Comparison of ENCODE assay signal across 8 cellular contexts in the genomic region with DNA sequence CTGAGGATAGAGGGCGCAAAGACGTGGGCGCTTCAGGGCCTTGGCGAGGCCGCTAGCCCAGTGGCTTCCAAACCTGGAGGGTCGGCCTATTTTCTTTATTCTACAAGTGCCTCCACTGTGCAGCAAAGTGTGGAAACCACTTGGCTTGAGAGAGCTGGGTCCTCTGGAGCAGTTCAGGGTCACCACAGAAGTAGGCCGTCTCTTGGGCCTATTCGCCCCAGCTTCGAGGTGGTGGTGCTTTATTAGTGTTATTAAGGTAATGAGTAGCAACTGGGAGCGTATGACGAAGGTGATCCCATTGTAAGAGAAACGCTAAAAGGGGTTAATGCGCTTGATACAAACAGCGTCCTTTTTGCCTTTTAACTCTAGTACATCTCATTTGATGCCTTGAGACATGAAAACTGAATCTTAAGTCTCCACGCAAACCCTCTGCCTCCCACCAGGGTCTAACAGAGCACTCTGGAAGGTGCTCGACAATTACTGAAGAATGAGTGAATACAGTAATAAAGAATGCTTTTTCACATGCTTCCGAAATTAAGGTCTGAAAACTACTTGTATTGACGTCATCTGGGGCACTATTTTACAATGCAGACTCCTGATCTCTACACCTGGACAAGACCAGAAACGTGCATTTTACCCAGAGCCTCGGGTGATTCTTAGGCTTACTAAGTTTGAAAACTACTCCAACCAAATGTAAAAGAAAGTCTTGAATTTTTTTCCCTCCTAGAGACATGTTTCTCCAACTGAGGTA. TPM values are rescaled to one million over a fixed set of nuclear protein-coding genes. Genes with fewer than 3 reads are reported as not detected.
DNase-seq lines count a peak whose midpoint lies in the region; ATAC-seq and TF ChIP-seq lines count a peak whose summit lies in the region.

No MANE protein-coding gene starts in this region.

- DNase-seq in CD8-positive, alpha-beta memory T cell = no peak
- DNase-seq in RWPE1 (ENCODE audit: low spot score) (no peak), fibroblast of lung (ENCODE audit: low read depth in 2 of 2) (peak in 1 of 2 donors; percentile 13), progenitor cell of endocrine pancreas (ENCODE audit: low spot score, unreplicated experiment) (no peak), germinal center (ENCODE audit: low spot score) (no peak)
- no peak for DNase-seq in stimulated activated CD4-positive, alpha-beta T cell treated with anti-CD3 and anti-CD28 coated beads, Interleukin-4, amount 100 ng/mL, for 4 hours

- H3K9me3 ChIP-seq in CD8-positive, alpha-beta memory T cell (ENCODE audit: low read length) = no peaks in the 10 kb centered on the region
- no peaks in the 10 kb centered on the region for H3K9me3 ChIP-seq in fibroblast of lung (ENCODE audit: control insufficient read depth, insufficient read depth, low read depth, low read length)

- POLR2A ChIA-PET in CD8-positive, alpha-beta memory T cell (lab: Charles Lee) = interaction anchor here (0.9 kb wide), 1 partner anchor 11 kb away, joined by 3 read pairs; no protein-coding TSS in a partner anchor
- POLR2A ChIA-PET in RWPE1 (lab: Yijun Ruan, JAX; ENCODE audit: low non-redundant PET) = interaction anchor here (0.5 kb wide), 1 partner anchor 9 kb away, joined by 6 read pairs; no protein-coding TSS in a partner anchor

- peak overlapping the region; percentile 29 to 86 (median 68) for H3K27ac Mint-ChIP-seq in CD8-positive, alpha-beta memory T cell
- peak overlapping the region; percentile 83 for H3K27ac Mint-ChIP-seq in progenitor cell of endocrine pancreas

- peak overlapping the region; percentile 82 for H3K4me2 ChIP-seq in fibroblast of lung (ENCODE audit: extremely low read depth, insufficient read depth, low read length)

- CTCF ChIA-PET in CD8-positive, alpha-beta memory T cell (lab: Charles Lee) = interaction anchor here (0.6 to 2.3 kb wide), 3 partner anchors 11 to 170 kb away, joined by 3 to 5 read pairs (median 4); no protein-coding TSS in a partner anchor
- CTCF ChIA-PET in RWPE1 (lab: Yijun Ruan, JAX) = interaction anchor here (0.7 kb wide), 1 partner anchor 161 kb away, joined by 3 read pairs; no protein-coding TSS in a partner anchor

- H3K27ac ChIP-seq in CD8-positive, alpha-beta memory T cell (ENCODE audit: low read depth, low read length) = peak overlapping the region; percentile 21
- H3K27ac ChIP-seq in RWPE1 (peak overlapping the region; percentile 26; the same call in 1 of the 2 replicates), fibroblast of lung (ENCODE audit: insufficient read depth, low read length) (no peak overlapping the region)

- peak overlapping the region; percentile 82 for H2AFZ ChIP-seq in fibroblast of lung (ENCODE audit: low read length)

- no peaks in the 10 kb centered on the region for H3K9me3 Mint-ChIP-seq in CD8-positive, alpha-beta memory T cell
- H3K9me3 Mint-ChIP-seq in progenitor cell of endocrine pancreas (ENCODE audit: low read depth) = no peaks in the 10 kb centered on the region

- H3K27me3 ChIP-seq in CD8-positive, alpha-beta memory T cell (ENCODE audit: insufficient read depth, low read length, poor library complexity, severe bottlenecking) = no peaks in the 10 kb centered on the region
- no peaks in the 10 kb centered on the region for H3K27me3 ChIP-seq in fibroblast of lung (ENCODE audit: control insufficient read depth, insufficient read depth, low read length)

- H3K4me1 ChIP-seq in CD8-positive, alpha-beta memory T cell (ENCODE audit: insufficient read depth, low read length) = peaks cover 28% of the 10 kb centered on the region
- H3K4me1 ChIP-seq in fibroblast of lung (ENCODE audit: control insufficient read depth, extremely low read depth, insufficient read depth, low read length) = peaks cover 4% of the 10 kb centered on the region

- H3K4me3 ChIP-seq in CD8-positive, alpha-beta memory T cell (ENCODE audit: low read length) = peak overlapping the region; percentile 72
- H3K4me3 ChIP-seq in fibroblast of lung (replicated peaks in 1 of 4; ENCODE audit: control extremely low read depth in 1 of 4, insufficient read depth in 1 of 4, low read depth in 3 of 4, low read length in 4 of 4) = peak overlapping the region; percentile 3 to 67 (median 60)

- TF ChIP-seq CTCF in RWPE1 (conservative IDR thresholded peaks at IDR 0.05; ENCODE audit: low read depth) = no peak; the same call in 1 of the 2 replicates
- TF ChIP-seq CTCF in fibroblast of lung (conservative IDR thresholded peaks at IDR 0.05 in 1 of 2, IDR thresholded peaks at IDR 0.05 in 1 of 2; ENCODE audit: low read depth in 1 of 2, low read length in 2 of 2) = no peak
- no peak for TF ChIP-seq CTCF in progenitor cell of endocrine pancreas (IDR thresholded peaks at IDR 0.05; ENCODE audit: unreplicated experiment)

- peaks cover 28 to 56% (median 39%) of the 10 kb centered on the region in 3 donors for H3K4me1 Mint-ChIP-seq in CD8-positive, alpha-beta memory T cell
- H3K4me1 Mint-ChIP-seq in progenitor cell of endocrine pancreas (ENCODE audit: low read depth) = peaks cover 4% of the 10 kb centered on the region

- no peaks in the 10 kb centered on the region for H3K79me2 ChIP-seq in fibroblast of lung (ENCODE audit: control insufficient read depth, insufficient read depth, low read length)

- H3K36me3 ChIP-seq in CD8-positive, alpha-beta memory T cell (ENCODE audit: insufficient read depth, low read length) = no peaks in the 10 kb centered on the region
- no peaks in the 10 kb centered on the region for H3K36me3 ChIP-seq in fibroblast of lung (ENCODE audit: control insufficient read depth, insufficient read depth, low read length)

- peaks cover 0 to 3% (median 0%) of the 10 kb centered on the region in 3 donors for H3K36me3 Mint-ChIP-seq in CD8-positive, alpha-beta memory T cell
- no peaks in the 10 kb centered on the region for H3K36me3 Mint-ChIP-seq in progenitor cell of endocrine pancreas (ENCODE audit: insufficient read depth)

- peaks cover 0 to 1% of the 10 kb centered on the region in 2 donors for H3K27me3 Mint-ChIP-seq in CD8-positive, alpha-beta memory T cell
- H3K27me3 Mint-ChIP-seq in progenitor cell of endocrine pancreas = peaks cover 22% of the 10 kb centered on the region

- H3K4me3 Mint-ChIP-seq in CD8-positive, alpha-beta memory T cell = peak overlapping the region; percentile 76 to 95 (median 83)
- peak overlapping the region; percentile 73 for H3K4me3 Mint-ChIP-seq in progenitor cell of endocrine pancreas (ENCODE audit: low read depth)

- peak; percentile 13 for ATAC-seq in GM21825 (IDR thresholded peaks at IDR 0.05; ENCODE audit: unreplicated experiment)
- ATAC-seq in GM18498 (IDR thresholded peaks at IDR 0.05; ENCODE audit: unreplicated experiment) = no peak

- H4K20me1 ChIP-seq in fibroblast of lung (ENCODE audit: control insufficient read depth, extremely low read depth, insufficient read depth, low read length) = no peaks in the 10 kb centered on the region

- H3K9ac ChIP-seq in fibroblast of lung (ENCODE audit: insufficient read depth, low read length) = peak overlapping the region; percentile 62

RNA-seq across cellular contexts. Expression of a gene that starts 0.6 kb away (rescaled TPM):
- 1 to 10 TPM; 2.0 to 2.9 TPM for total RNA-seq in CD8-positive, alpha-beta memory T cell
- polyA plus RNA-seq in CD8-positive, alpha-beta memory T cell = 11.9 TPM
- total RNA-seq in fibroblast of lung (10.3 and 21.5 TPM in 2 replicates), progenitor cell of endocrine pancreas (9.9 and 10.9 TPM in 2 replicates)
- polyA plus RNA-seq in fibroblast of lung = 4.4 and 4.9 TPM in 2 replicates
- polyA plus RNA-seq in fibroblast of lung (2012) = 2.4 TPM in 2 replicates
- 1.5 and 1.8 TPM in 2 replicates for polyA minus RNA-seq in fibroblast of lung (ENCODE audit: low replicate concordance)
